15 cellular contexts compared by ENCODE assay signal in genomic region chr11:102240502-102240901, GRCh38.
A peak's percentile ranks its signal among the peaks of the same experiment; 100 is the strongest.
DNase-seq lines count a peak whose midpoint lies in the region; ATAC-seq and TF ChIP-seq lines count a peak whose summit lies in the region.
"Had no signal": no experiment of that assay in that cellular context is flagged by ENCODE, and none has a peak within 500 bp of the region (broad histone marks: within the 10 kb centered on the region; RNA-seq: fewer than 3 reads in every experiment).

No MANE protein-coding gene starts in this region.

- no peak for TF ChIP-seq CTCF in brain microvascular endothelial cell (IDR thresholded peaks at IDR 0.05; ENCODE audit: low read depth, low read length, missing control alignments)

- no peaks in the 10 kb centered on the region for H3K36me3 ChIP-seq in brain microvascular endothelial cell (replicated peaks)
- H3K36me3 ChIP-seq: tibial artery had no signal

- no peak overlapping the region for H3K27ac Mint-ChIP-seq in activated naive CD8-positive, alpha-beta T cell treated with anti-CD3 and anti-CD28 coated beads for 36 hours
- H3K27ac Mint-ChIP-seq: IgD-negative memory B cell had no signal

- H3K4me3 Mint-ChIP-seq in activated naive CD8-positive, alpha-beta T cell treated with anti-CD3 and anti-CD28 coated beads for 36 hours: no peak overlapping the region
- H3K4me3 Mint-ChIP-seq: IgD-negative memory B cell had no signal

- peaks cover 19% of the 10 kb centered on the region for H3K27me3 Mint-ChIP-seq in activated naive CD8-positive, alpha-beta T cell treated with anti-CD3 and anti-CD28 coated beads for 36 hours

- H3K36me3 Mint-ChIP-seq in activated naive CD8-positive, alpha-beta T cell treated with anti-CD3 and anti-CD28 coated beads for 36 hours: no peaks in the 10 kb centered on the region
- H3K36me3 Mint-ChIP-seq: IgD-negative memory B cell had no signal

- in situ Hi-C loops in brain microvascular endothelial cell (cut with HindIII; ENCODE audit: low pct_ligation_motif_present, low sequenced_read_pairs): no loop called here

- no peaks in the 10 kb centered on the region for H3K27me3 ChIP-seq in brain microvascular endothelial cell (replicated peaks)
- H3K27me3 ChIP-seq: tibial artery had no signal

- H3K4me1 Mint-ChIP-seq in activated naive CD8-positive, alpha-beta T cell treated with anti-CD3 and anti-CD28 coated beads for 36 hours: no peaks in the 10 kb centered on the region

- no peaks in the 10 kb centered on the region for H3K9me3 Mint-ChIP-seq in activated naive CD8-positive, alpha-beta T cell treated with anti-CD3 and anti-CD28 coated beads for 36 hours

- no peak overlapping the region for H3K4me3 ChIP-seq in brain microvascular endothelial cell (ENCODE audit: low read depth, low read length)
- H3K4me3 ChIP-seq: tibial artery had no signal

- H3K27ac ChIP-seq in brain microvascular endothelial cell: peak overlapping the region; percentile 16
- H3K27ac ChIP-seq: tibial artery had no signal

- ATAC-seq in GM18867 (IDR thresholded peaks at IDR 0.05; ENCODE audit: unreplicated experiment) (peak; percentile 57), HG03159 (IDR thresholded peaks at IDR 0.05; ENCODE audit: unreplicated experiment) (peak; percentile 40), HG03354 (IDR thresholded peaks at IDR 0.05; ENCODE audit: poor library complexity, severe bottlenecking, unreplicated experiment) (no peak)

- DNase-seq in brain microvascular endothelial cell (peak; percentile 57), renal cortical epithelial cell (ENCODE audit: low read depth) (peak; percentile 46), NCI-H526 (lab: John Stamatoyannopoulos, UW) (no peak)
- no peak for DNase-seq in activated naive CD8-positive, alpha-beta T cell treated with anti-CD3 and anti-CD28 coated beads for 36 hours
- DNase-seq in activated CD4-positive, alpha-beta T cell treated with anti-CD3 and anti-CD28 coated beads, Interleukin-2, amount 50 U/mL, for 48 hours: no peak
- DNase-seq: activated CD4-positive, alpha-beta T cell treated with anti-CD3 and anti-CD28 coated beads, Interleukin-2, amount 50 U/mL, for 4 hours; activated effector memory CD4-positive, alpha-beta T cell treated with anti-CD3 and anti-CD28 coated beads, Interleukin-2, amount 50 U/mL, for 16 hours; HCEC 1CT; NCI-H524; T-helper 9 cell; tibial artery had no signal

Comparison
In these comparisons a context has a peak if more than half of its experiments do, and no peak if none do; other contexts are left out.
1. DNase-seq: peak in brain microvascular endothelial cell (single experiment) and renal cortical epithelial cell (single experiment); none in activated naive CD8-positive, alpha-beta T cell treated with anti-CD3 and anti-CD28 coated beads for 36 hours (single experiment), NCI-H526 (0 of 2) and activated CD4-positive, alpha-beta T cell treated with anti-CD3 and anti-CD28 coated beads, Interleukin-2, amount 50 U/mL, for 48 hours (0 of 2).